In genomic region chr22:45053094-45053493, GRCh38 we compare ENCODE assay signal across 27 cellular contexts. TPM values are rescaled to one million over a fixed set of nuclear protein-coding genes. Genes with fewer than 3 reads are reported as not detected.
"Had no signal": no experiment of that assay in that cellular context is flagged by ENCODE, and none has a peak within 500 bp of the region (broad histone marks: within the 10 kb centered on the region; RNA-seq: fewer than 3 reads in every experiment).

No MANE protein-coding gene starts in this region.

- H3K9me3 Mint-ChIP-seq: naive thymus-derived CD4-positive, alpha-beta T cell; nephron progenitor cell; stimulated activated naive B cell treated with anti-CD40 and anti-IgM and Interleukin-4, amounts not matched to agents 10 μg/mL and 1 μg/mL and 100 μg/mL, for 72 hours; stimulated activated naive CD8-positive, alpha-beta T cell treated with anti-CD3 and anti-CD28 coated beads, Interleukin-15, amount 100 ng/mL, for 72 hours had no signal

- H3K27ac ChIP-seq: coronary artery, gastrocnemius medialis, heart right ventricle, neutrophil, spleen, testis, tibial nerve, upper lobe of right lung had no signal

- H3K9me3 ChIP-seq: gastrocnemius medialis, heart right ventricle, neutrophil, spleen, testis, tibial nerve, upper lobe of right lung had no signal

- H3K36me3 ChIP-seq: gastrocnemius medialis, heart right ventricle, neutrophil, spleen, tibial nerve, upper lobe of right lung had no signal

- H3K36me3 Mint-ChIP-seq: naive thymus-derived CD4-positive, alpha-beta T cell; stimulated activated naive B cell treated with anti-CD40 and anti-IgM and Interleukin-4, amounts not matched to agents 10 μg/mL and 1 μg/mL and 100 μg/mL, for 72 hours had no signal

- H3K27ac Mint-ChIP-seq: naive thymus-derived CD4-positive, alpha-beta T cell; nephron progenitor cell; stimulated activated naive B cell treated with anti-CD40 and anti-IgM and Interleukin-4, amounts not matched to agents 10 μg/mL and 1 μg/mL and 100 μg/mL, for 72 hours; stimulated activated naive CD8-positive, alpha-beta T cell treated with anti-CD3 and anti-CD28 coated beads, Interleukin-15, amount 100 ng/mL, for 72 hours had no signal

- ATAC-seq: esophagus mucosa; gastrocnemius medialis; heart right ventricle; left colon; left ventricle myocardium superior; naive thymus-derived CD4-positive, alpha-beta T cell; sciatic nerve; stimulated activated naive B cell treated with anti-CD40 and anti-IgM and Interleukin-4, amounts not matched to agents 10 μg/mL and 1 μg/mL and 100 μg/mL, for 72 hours; stimulated activated naive CD8-positive, alpha-beta T cell treated with anti-CD3 and anti-CD28 coated beads, Interleukin-15, amount 100 ng/mL, for 72 hours; upper lobe of right lung had no signal

- H3K4me3 Mint-ChIP-seq: naive thymus-derived CD4-positive, alpha-beta T cell; nephron progenitor cell; stimulated activated naive B cell treated with anti-CD40 and anti-IgM and Interleukin-4, amounts not matched to agents 10 μg/mL and 1 μg/mL and 100 μg/mL, for 72 hours; stimulated activated naive CD8-positive, alpha-beta T cell treated with anti-CD3 and anti-CD28 coated beads, Interleukin-15, amount 100 ng/mL, for 72 hours had no signal

- H3K27me3 ChIP-seq: testis had no signal

- H3K4me3 ChIP-seq: coronary artery, gastrocnemius medialis, heart right ventricle, lung, spleen, testis, tibial nerve, upper lobe of right lung had no signal

- DNase-seq: effector CD4-positive, alpha-beta T cell; gastrocnemius medialis; heart right ventricle; hypothalamus; left colon; left ventricle myocardium superior; mesenchymal stem cell; naive thymus-derived CD4-positive, alpha-beta T cell; nephron progenitor cell; spleen; stimulated activated CD4-positive, alpha-beta T cell treated with anti-CD3 and anti-CD28 coated beads, Interleukin-15, amount 100 ng/mL, for 24 hours; stimulated activated CD4-positive, alpha-beta T cell treated with anti-CD3 and anti-CD28 coated beads, Interleukin-1b, Interleukin-23, amount 100 ng/mL, for 48 hours; stimulated activated CD4-positive, alpha-beta T cell treated with anti-CD3 and anti-CD28 coated beads, Interleukin-4, amount 100 ng/mL, for 24 hours; stimulated activated naive B cell treated with anti-CD40 and anti-IgM and Interleukin-4, amounts not matched to agents 10 μg/mL and 1 μg/mL and 100 μg/mL, for 72 hours; stimulated activated naive CD8-positive, alpha-beta T cell treated with anti-CD3 and anti-CD28 coated beads, Interleukin-15, amount 100 ng/mL, for 72 hours; testis; upper lobe of right lung had no signal

- H3K4me1 ChIP-seq: gastrocnemius medialis, heart right ventricle, spleen, testis, tibial nerve, upper lobe of right lung had no signal

RNA-seq across cellular contexts. Expression of gene PHF21B, which starts 43.3 kb away (rescaled TPM):
- total RNA-seq: esophagus mucosa; mononuclear cell; naive thymus-derived CD4-positive, alpha-beta T cell; osteoblast; pulmonary artery endothelial cell had no signal
- polyA plus RNA-seq: fibroblast of lung; naive thymus-derived CD4-positive, alpha-beta T cell had no signal
